24 cellular contexts compared by ENCODE assay signal in the genomic region with DNA sequence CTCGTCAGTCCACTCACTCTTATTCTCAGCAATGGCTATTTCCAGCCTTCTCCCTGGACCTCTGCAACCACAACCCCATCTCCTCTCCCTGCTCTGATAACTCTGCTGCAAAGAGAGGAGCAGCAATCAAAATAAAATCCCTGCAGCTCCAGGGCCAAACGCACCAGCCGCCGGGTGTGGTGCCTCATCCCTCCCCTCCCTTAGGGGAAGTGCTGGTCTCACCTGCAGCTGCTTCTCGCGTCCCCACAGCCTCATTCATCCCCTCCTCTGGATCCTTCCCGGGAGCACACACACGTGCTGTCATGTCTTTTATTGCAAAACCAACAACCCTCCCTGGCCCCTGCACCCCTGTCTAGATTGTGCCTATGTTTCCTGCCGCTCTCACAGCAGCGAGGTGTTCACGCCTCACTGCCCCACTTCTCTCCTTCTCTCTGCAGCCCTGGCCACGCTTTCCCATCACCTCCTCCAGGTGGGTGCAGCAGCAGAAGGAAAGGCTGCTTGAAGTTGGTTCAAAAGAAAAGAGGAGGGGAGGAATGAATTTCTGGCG.
A peak's percentile ranks its signal among the peaks of the same experiment; 100 is the strongest.
DNase-seq lines count a peak whose midpoint lies in the region; ATAC-seq and TF ChIP-seq lines count a peak whose summit lies in the region.
"Had no signal": no experiment of that assay in that cellular context is flagged by ENCODE, and none has a peak within 500 bp of the region (broad histone marks: within the 10 kb centered on the region; RNA-seq: fewer than 3 reads in every experiment).

No MANE protein-coding gene starts in this region.

- H3K9me3 ChIP-seq in BLaER1 (no peaks in the 10 kb centered on the region), lower lobe of right lung (no peaks in the 10 kb centered on the region)
- H3K9me3 ChIP-seq: prostate gland had no signal

- POLR2A ChIA-PET in MCF 10A (lab: Yijun Ruan, JAX) = no interaction called here

- no peak overlapping the region for H3K9ac ChIP-seq in BLaER1
- H3K9ac ChIP-seq: neural progenitor cell had no signal

- H3K27me3 ChIP-seq in BLaER1 (no peaks in the 10 kb centered on the region), lower lobe of right lung (ENCODE audit: low read depth) (no peaks in the 10 kb centered on the region)
- H3K27me3 ChIP-seq: neural progenitor cell had no signal

- H3K27ac Mint-ChIP-seq in MCF 10A (ENCODE audit: low read depth, unreplicated experiment) = no peak overlapping the region
- H3K27ac Mint-ChIP-seq: activated B cell treated with CpG ODN at 0.5 μM for 24 hours; CD4-positive, CD25-positive, alpha-beta regulatory T cell; neural progenitor cell had no signal

- no peak overlapping the region for H3K4me3 ChIP-seq in BLaER1
- no peak overlapping the region for H3K4me3 ChIP-seq in lower lobe of right lung
- H3K4me3 ChIP-seq: neural progenitor cell, prostate gland had no signal

- intact Hi-C loops in MCF 10A (cut with micrococcal nuclease) (no loop called here), lower lobe of right lung (cut with DNase I) (no loop called here)

- H3K4me3 Mint-ChIP-seq in MCF 10A (ENCODE audit: unreplicated experiment) = no peak overlapping the region
- H3K4me3 Mint-ChIP-seq: activated B cell treated with CpG ODN at 0.5 μM for 24 hours; CD4-positive, CD25-positive, alpha-beta regulatory T cell; central memory CD8-positive, alpha-beta T cell; neural progenitor cell had no signal

- no peaks in the 10 kb centered on the region for H3K4me1 Mint-ChIP-seq in MCF 10A (ENCODE audit: insufficient read depth, unreplicated experiment)
- H3K4me1 Mint-ChIP-seq: activated B cell treated with CpG ODN at 0.5 μM for 24 hours; central memory CD8-positive, alpha-beta T cell had no signal

- H3K4me2 ChIP-seq in BLaER1 = 0 out of 2 replicates have a peak overlapping the region, but pooled peaks have one; percentile 1
- H3K4me2 ChIP-seq: neural progenitor cell had no signal

- CTCF ChIA-PET in MCF 10A (lab: Yijun Ruan, JAX) = no interaction called here

- no TSS peak for BruUV-seq in MCF 10A (replicated peaks; lab: Mats Ljungman, UMichigan)

- no peaks in the 10 kb centered on the region for H3K36me3 Mint-ChIP-seq in MCF 10A (ENCODE audit: insufficient read depth, unreplicated experiment)
- H3K36me3 Mint-ChIP-seq: CD4-positive, CD25-positive, alpha-beta regulatory T cell; neural progenitor cell had no signal

- H4K20me1 ChIP-seq in BLaER1 = no peaks in the 10 kb centered on the region

- H3K36me3 ChIP-seq in BLaER1 (no peaks in the 10 kb centered on the region), lower lobe of right lung (no peaks in the 10 kb centered on the region)
- H3K36me3 ChIP-seq: neural progenitor cell, prostate gland had no signal

- no peak for TF ChIP-seq CTCF in MCF 10A (IDR thresholded peaks at IDR 0.05; ENCODE audit: unreplicated experiment)
- TF ChIP-seq CTCF in lower lobe of right lung (IDR thresholded peaks at IDR 0.05) = no peak

- no peak overlapping the region for H3K27ac ChIP-seq in BLaER1
- H3K27ac ChIP-seq in lower lobe of right lung = no peak overlapping the region
- H3K27ac ChIP-seq: HL-60, neural progenitor cell, prostate gland had no signal

- peaks cover 22% of the 10 kb centered on the region for H3K27me3 Mint-ChIP-seq in MCF 10A (ENCODE audit: insufficient read depth, unreplicated experiment)

- H3K4me1 ChIP-seq in BLaER1 (peaks cover 26% of the 10 kb centered on the region), lower lobe of right lung (no peaks in the 10 kb centered on the region)
- H3K4me1 ChIP-seq: neural progenitor cell, prostate gland had no signal

- no peak for ATAC-seq in lower lobe of right lung
- ATAC-seq: Right ventricle myocardium inferior had no signal

- H3K9me3 Mint-ChIP-seq in MCF 10A (ENCODE audit: unreplicated experiment) = no peaks in the 10 kb centered on the region
- H3K9me3 Mint-ChIP-seq: activated B cell treated with CpG ODN at 0.5 μM for 24 hours; CD4-positive, CD25-positive, alpha-beta regulatory T cell; central memory CD8-positive, alpha-beta T cell; neural progenitor cell had no signal

- DNase-seq in DMS153 (lab: John Stamatoyannopoulos, UW) (peak; percentile 76), NCI-H345 (lab: John Stamatoyannopoulos, UW) (peak; percentile 62), left kidney (ENCODE audit: low read depth, low spot score) (peak; percentile 77), MCF 10A (ENCODE audit: unreplicated experiment) (no peak), lower lobe of right lung (no peak), CD1c-positive myeloid dendritic cell (ENCODE audit: extremely low spot score) (no peak)
- DNase-seq: activated B cell treated with CpG ODN at 0.5 μM for 24 hours; activated CD4-positive, alpha-beta T cell treated with anti-CD3 and anti-CD28 coated beads, Interleukin-2, amount 50 U/mL, for 48 hours; activated effector memory CD4-positive, alpha-beta T cell treated with Interleukin-2 at 50 U/mL for 16 hours; activated T-cell treated with anti-CD3 and anti-CD28 coated beads for 4 hours; CD4-positive, CD25-positive, alpha-beta regulatory T cell; HCEC 1CT; Kasumi-1; kidney; NCI-H2171 treated with DMSO at 0.1 percent for 48 hours; stimulated activated CD8-positive, alpha-beta memory T cell treated with anti-CD3 and anti-CD28 coated beads, Interleukin-4, amount 100 ng/mL, for 48 hours; substantia nigra; T1000 had no signal

Comparison
In these comparisons a context has a peak if more than half of its experiments do, and no peak if none do; other contexts are left out.
1. DNase-seq: peak in DMS153 (single experiment), NCI-H345 (single experiment) and left kidney (single experiment); none in MCF 10A (single experiment), lower lobe of right lung (single experiment) and CD1c-positive myeloid dendritic cell (single experiment).